ENCODE assay signal across 8 cellular contexts in genomic region chr2:127080941-127081769, GRCh38. TPM values are rescaled to one million over a fixed set of nuclear protein-coding genes. Genes with fewer than 3 reads are reported as not detected.
DNase-seq lines count a peak whose midpoint lies in the region; ATAC-seq, FAIRE-seq and TF ChIP-seq lines count a peak whose summit lies in the region.

No MANE protein-coding gene starts in this region.

- H3K9ac ChIP-seq in kidney (ENCODE audit: low read length in 2 of 2) = no peak overlapping the region

- H3K9me3 ChIP-seq in kidney (ENCODE audit: control insufficient read depth in 1 of 2, low read length in 2 of 2) = no peaks in the 10 kb centered on the region

- H3K4me1 ChIP-seq in kidney (ENCODE audit: control insufficient read depth in 1 of 2, insufficient read depth in 1 of 2, low read depth in 1 of 2, low read length in 2 of 2) = peaks cover 17 to 33% of the 10 kb centered on the region in 2 donors

- intact Hi-C loops in Right ventricle myocardium superior (cut with DNase I) = no loop called here
- intact Hi-C loops in cardiac septum (cut with DNase I) = no loop called here
- intact Hi-C loops in kidney (cut with DNase I) = no loop called here

- no peak for FAIRE-seq in kidney (lab: Jason Lieb, UNC)
- no peak for FAIRE-seq in frontal cortex (lab: Jason Lieb, UNC)

- no peaks in the 10 kb centered on the region for H3K36me3 ChIP-seq in kidney (ENCODE audit: control insufficient read depth in 1 of 2, insufficient read depth in 2 of 2, low read length in 2 of 2)

- H3K4me3 ChIP-seq in kidney (ENCODE audit: low read length in 2 of 2) = no peak overlapping the region

- ATAC-seq in Right ventricle myocardium superior (ENCODE audit: poor library complexity) (peak; percentile 1), HG03565 (IDR thresholded peaks at IDR 0.05; ENCODE audit: unreplicated experiment) (peak; percentile 29), GM21360 (IDR thresholded peaks at IDR 0.05; ENCODE audit: unreplicated experiment) (no peak)

- H3K27ac ChIP-seq in kidney (ENCODE audit: low read depth in 2 of 2, low read length in 2 of 2) = peak overlapping the region; percentile 13 to 63

- TF ChIP-seq CTCF in kidney (IDR thresholded peaks at IDR 0.05; ENCODE audit: borderline replicate concordance, extremely low read depth, insufficient read depth) = no peak

- DNase-seq in Right ventricle myocardium superior (no peak), cardiac septum (ENCODE audit: low spot score) (no peak), activated T-cell treated with anti-CD3 and anti-CD28 coated beads for 24 hours (ENCODE audit: low read depth) (peak; percentile 35), kidney (peak; percentile 96), frontal cortex (ENCODE audit: low spot score in 2 of 2) (no peak)
- DNase-seq in stimulated activated CD8-positive, alpha-beta memory T cell treated with anti-CD3 and anti-CD28 coated beads, Interleukin-7, amount 100 ng/mL, for 48 hours (ENCODE audit: extremely low read depth in 1 of 2, low read depth in 1 of 2) = peak; percentile 52 to 61

RNA-seq across cellular contexts. Expression of gene BIN1, which starts 25.8 kb away (rescaled TPM):
- total RNA-seq in Right ventricle myocardium superior (15.7 TPM), cardiac septum (14.0 TPM), kidney (121 TPM), frontal cortex (57.5 TPM)
- 167 TPM for polyA plus RNA-seq in kidney (ENCODE audit: insufficient read depth, low read depth, low replicate concordance)

Comparison
In these comparisons a context has a peak if more than half of its experiments do, and no peak if none do; other contexts are left out.
1. DNase-seq: peak in activated T-cell treated with anti-CD3 and anti-CD28 coated beads for 24 hours (single experiment), kidney (single experiment) and stimulated activated CD8-positive, alpha-beta memory T cell treated with anti-CD3 and anti-CD28 coated beads, Interleukin-7, amount 100 ng/mL, for 48 hours (2 of 2); none in Right ventricle myocardium superior (single experiment), cardiac septum (single experiment) and frontal cortex (0 of 2).